In the genomic region with DNA sequence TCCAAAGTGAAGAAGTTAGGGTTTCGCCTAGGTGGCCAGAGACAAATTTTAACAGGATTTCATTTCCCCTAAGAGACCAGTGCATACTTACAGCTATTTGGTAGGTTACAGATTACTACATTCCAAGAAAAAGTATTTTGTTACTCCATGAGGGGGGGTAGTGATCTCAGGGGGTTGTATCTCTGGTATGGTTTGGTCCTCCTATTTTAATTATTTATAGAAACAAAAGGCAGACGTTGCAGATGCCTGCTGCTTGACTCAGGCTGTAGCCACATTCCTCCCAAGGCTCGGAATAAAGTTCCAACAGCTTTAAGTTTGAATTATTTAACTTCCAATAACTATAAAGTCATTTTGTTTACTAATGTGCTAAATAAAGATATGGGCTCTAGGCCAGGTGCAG, we compare ENCODE assay signal across 10 cellular contexts. TPM values are rescaled to one million over a fixed set of nuclear protein-coding genes. Genes with fewer than 3 reads are reported as not detected.
DNase-seq lines count a peak whose midpoint lies in the region; ATAC-seq and TF ChIP-seq lines count a peak whose summit lies in the region.
"Had no signal": no experiment of that assay in that cellular context is flagged by ENCODE, and none has a peak within 500 bp of the region (broad histone marks: within the 10 kb centered on the region; RNA-seq: fewer than 3 reads in every experiment).

No MANE protein-coding gene starts in this region.

- peak overlapping the region; percentile 100 for H3K27ac Mint-ChIP-seq in Calu3 (ENCODE audit: unreplicated experiment)
- H3K27ac Mint-ChIP-seq in natural killer cell treated with Interleukin-12 subunit alpha and Interleukin-12 subunit beta and Interleukin-15 and Interleukin-18, amount 100 ng/mL, for 72 hours = peak overlapping the region; percentile 91 to 98

- CTCF ChIA-PET in Calu3 (lab: Charles Lee) = interaction anchor here (0.6 to 1.8 kb wide), 2 partner anchors 14 to 1474 kb away, joined by 5 to 6 read pairs; no protein-coding TSS in a partner anchor

- H3K36me3 Mint-ChIP-seq in Calu3 (ENCODE audit: insufficient read depth, unreplicated experiment) = peaks cover 23% of the 10 kb centered on the region
- peaks cover 5% of the 10 kb centered on the region for H3K36me3 Mint-ChIP-seq in natural killer cell treated with Interleukin-12 subunit alpha and Interleukin-12 subunit beta and Interleukin-15 and Interleukin-18, amount 100 ng/mL, for 72 hours

- no TSS peak for BruUV-seq in Calu3 (replicated peaks; lab: Mats Ljungman, UMichigan)

- H3K27me3 Mint-ChIP-seq in Calu3 (ENCODE audit: unreplicated experiment) = no peaks in the 10 kb centered on the region
- no peaks in the 10 kb centered on the region for H3K27me3 Mint-ChIP-seq in natural killer cell treated with Interleukin-12 subunit alpha and Interleukin-12 subunit beta and Interleukin-15 and Interleukin-18, amount 100 ng/mL, for 72 hours

- H3K27me3 ChIP-seq in MG63 = no peaks in the 10 kb centered on the region

- TF ChIP-seq CTCF in Calu3 (IDR thresholded peaks at IDR 0.05; ENCODE audit: unreplicated experiment) (no peak), choroid plexus epithelial cell (conservative IDR thresholded peaks at IDR 0.05; ENCODE audit: low read depth, low read length) (no peak)

- H3K4me3 ChIP-seq in MG63 (no peak overlapping the region), choroid plexus epithelial cell (ENCODE audit: low read depth, low read length) (no peak overlapping the region)

- intact Hi-C loops in Calu3 (cut with micrococcal nuclease; ENCODE audit: unreplicated experiment) = no loop called here

- no peaks in the 10 kb centered on the region for H3K36me3 ChIP-seq in MG63

- H3K9me3 Mint-ChIP-seq in Calu3 (ENCODE audit: low read depth, unreplicated experiment) = peaks cover 2% of the 10 kb centered on the region
- no peaks in the 10 kb centered on the region for H3K9me3 Mint-ChIP-seq in natural killer cell treated with Interleukin-12 subunit alpha and Interleukin-12 subunit beta and Interleukin-15 and Interleukin-18, amount 100 ng/mL, for 72 hours

- H3K4me3 Mint-ChIP-seq in Calu3 (ENCODE audit: low read depth, unreplicated experiment) = peak overlapping the region; percentile 100
- peak overlapping the region; percentile 99 for H3K4me3 Mint-ChIP-seq in natural killer cell treated with Interleukin-12 subunit alpha and Interleukin-12 subunit beta and Interleukin-15 and Interleukin-18, amount 100 ng/mL, for 72 hours

- DNase-seq in Calu3 = no peak
- peak; percentile 54 for DNase-seq in MG63
- peak; percentile 91 for DNase-seq in choroid plexus epithelial cell (ENCODE audit: low read depth)
- DNase-seq in natural killer cell treated with Interleukin-12 subunit alpha and Interleukin-12 subunit beta and Interleukin-15 and Interleukin-18, amount 100 ng/mL, for 72 hours (ENCODE audit: low spot score) = no peak
- no peak for DNase-seq in HT-29 (ENCODE audit: low spot score)
- no peak for DNase-seq in activated CD8-positive, alpha-beta memory T cell treated with anti-CD3 and anti-CD28 coated beads, Interleukin-2, amount 50 U/mL, for 48 hours
- DNase-seq in Kasumi-1 (lab: John Stamatoyannopoulos, UW) = no peak
- DNase-seq in stimulated activated naive CD4-positive, alpha-beta T cell (lab: John Stamatoyannopoulos, UW) = no peak
- DNase-seq: activated effector memory CD4-positive, alpha-beta T cell treated with anti-CD3 and anti-CD28 coated beads, Interleukin-2, amount 50 U/mL, for 16 hours; NCI-H526 treated with DMSO at 0.1 percent for 48 hours had no signal

- no peak for ATAC-seq in natural killer cell treated with Interleukin-12 subunit alpha and Interleukin-12 subunit beta and Interleukin-15 and Interleukin-18, amount 100 ng/mL, for 72 hours

- peaks cover 36% of the 10 kb centered on the region for H3K4me1 Mint-ChIP-seq in Calu3 (ENCODE audit: low read depth, unreplicated experiment)
- peaks cover 21 to 23% of the 10 kb centered on the region in 2 donors for H3K4me1 Mint-ChIP-seq in natural killer cell treated with Interleukin-12 subunit alpha and Interleukin-12 subunit beta and Interleukin-15 and Interleukin-18, amount 100 ng/mL, for 72 hours (ENCODE audit: low read depth in 2 of 2)

- H3K9me3 ChIP-seq in MG63 = no peaks in the 10 kb centered on the region

RNA-seq across cellular contexts. Expression of a gene that starts 1.3 kb away (rescaled TPM):
- total RNA-seq in Calu3 (2022) = 20.8 and 22.3 TPM in 2 replicates
- 4.2 and 8.9 TPM in 2 replicates for total RNA-seq in MG63 (2014; rRNA removed; shearing (Covaris generic); ENCODE audit: low replicate concordance)
- 10 to 100 TPM; 22.6 to 30.5 TPM for total RNA-seq in natural killer cell treated with Interleukin-12 subunit alpha and Interleukin-12 subunit beta and Interleukin-15 and Interleukin-18, amount 100 ng/mL, for 72 hours
- total RNA-seq in HT-29 (2014; rRNA removed; shearing (Covaris generic)) = 5.1 and 6.1 TPM in 2 replicates

RNA-seq across cellular contexts. Expression of a gene that starts 51.4 kb away (rescaled TPM):
- 231 and 256 TPM in 2 replicates for total RNA-seq in Calu3 (2022)
- 97.7 and 253 TPM in 2 replicates for total RNA-seq in MG63 (2014; rRNA removed; shearing (Covaris generic); ENCODE audit: low replicate concordance)
- 100 to 1,000 TPM; 118 to 201 TPM for total RNA-seq in natural killer cell treated with Interleukin-12 subunit alpha and Interleukin-12 subunit beta and Interleukin-15 and Interleukin-18, amount 100 ng/mL, for 72 hours
- 70.2 and 87.6 TPM in 2 replicates for total RNA-seq in HT-29 (2014; rRNA removed; shearing (Covaris generic))

RNA-seq across cellular contexts. Expression of a gene that starts 51.8 kb away (rescaled TPM):
- total RNA-seq in Calu3 (2022) = 58.0 and 61.8 TPM in 2 replicates
- 22.9 and 30.8 TPM in 2 replicates for total RNA-seq in MG63 (2014; rRNA removed; shearing (Covaris generic); ENCODE audit: low replicate concordance)
- total RNA-seq in natural killer cell treated with Interleukin-12 subunit alpha and Interleukin-12 subunit beta and Interleukin-15 and Interleukin-18, amount 100 ng/mL, for 72 hours = 10 to 100 TPM; 15.7 to 25.7 TPM
- total RNA-seq in HT-29 (2014; rRNA removed; shearing (Covaris generic)) = 7.8 and 10.5 TPM in 2 replicates

Comparison
In these comparisons a context has a peak if more than half of its experiments do, and no peak if none do; other contexts are left out.
1. DNase-seq: peak in MG63 (single experiment) and choroid plexus epithelial cell (single experiment); none in Calu3 (single experiment), natural killer cell treated with Interleukin-12 subunit alpha and Interleukin-12 subunit beta and Interleukin-15 and Interleukin-18, amount 100 ng/mL, for 72 hours (single experiment), HT-29 (single experiment), activated CD8-positive, alpha-beta memory T cell treated with anti-CD3 and anti-CD28 coated beads, Interleukin-2, amount 50 U/mL, for 48 hours (single experiment), Kasumi-1 (0 of 2) and stimulated activated naive CD4-positive, alpha-beta T cell (0 of 6).